Comparison of ENCODE assay signal across 1 cellular context in genomic region chr2:169415233-169415748, GRCh38.
TF ChIP-seq lines count a peak whose summit lies in the region.

No MANE protein-coding gene starts in this region.

TF ChIP-seq in K562, 482 proteins besides CTCF, POLR2A, EP300 and RAD21 (continued from another document and continues in another):
- TF ChIP-seq HMGXB4 (CRISPR knock-in tag; IDR thresholded peaks at IDR 0.05), result no peak
- TF ChIP-seq HOMEZ (CRISPR knock-in tag; IDR thresholded peaks at IDR 0.05), result no peak
- TF ChIP-seq KLF13 (tag; IDR thresholded peaks at IDR 0.05; ENCODE audit: borderline replicate concordance, low read depth), result no peak
- TF ChIP-seq MIER1 (IDR thresholded peaks at IDR 0.05; ENCODE audit: low read depth), result no peak
- TF ChIP-seq ZNF407 (IDR thresholded peaks at IDR 0.05; ENCODE audit: low read depth), result no peak
- no peak for TF ChIP-seq ZNF3 (CRISPR knock-in tag; IDR thresholded peaks at IDR 0.05)
- no peak for TF ChIP-seq BRD4 (IDR thresholded peaks at IDR 0.05)
- TF ChIP-seq RBM25 (IDR thresholded peaks at IDR 0.05; ENCODE audit: low read depth, low read length, severe bottlenecking), result no peak
- TF ChIP-seq TBL1XR1 (IDR thresholded peaks at IDR 0.05; ENCODE audit: low read length in 2 of 2), result peak in 1 of 2 experiments; percentile 65; a peak in 2 of 4 replicates
- TF ChIP-seq MYBL2 (IDR thresholded peaks at IDR 0.05; ENCODE audit: low read depth), result no peak
- TF ChIP-seq MYBL2 (CRISPR knock-in tag; IDR thresholded peaks at IDR 0.05; ENCODE audit: borderline replicate concordance), result no peak
- peak; percentile 94 for TF ChIP-seq BHLHE40 (IDR thresholded peaks at IDR 0.05; ENCODE audit: low read length)
- no peak for TF ChIP-seq ETV5 (CRISPR knock-in tag; IDR thresholded peaks at IDR 0.05; ENCODE audit: low read depth)
- peak; percentile 80 for TF ChIP-seq NCOA1 (IDR thresholded peaks at IDR 0.05; ENCODE audit: low read depth)
- no peak for TF ChIP-seq ZNF696 (CRISPR knock-in tag; conservative IDR thresholded peaks at IDR 0.05)
- no peak for TF ChIP-seq ARID3B (CRISPR knock-in tag; IDR thresholded peaks at IDR 0.05; ENCODE audit: borderline replicate concordance)
- no peak for TF ChIP-seq ZNF445 (CRISPR knock-in tag; IDR thresholded peaks at IDR 0.05; ENCODE audit: low read depth)
- TF ChIP-seq SREBF2 (CRISPR knock-in tag; IDR thresholded peaks at IDR 0.05), result no peak
- peak; percentile 84; the same call in 1 of the 2 replicates for TF ChIP-seq MITF (IDR thresholded peaks at IDR 0.05)
- TF ChIP-seq MLX (CRISPR knock-in tag; conservative IDR thresholded peaks at IDR 0.05), result no peak
- no peak for TF ChIP-seq ZNF444 (CRISPR knock-in tag; IDR thresholded peaks at IDR 0.05)
- no peak for TF ChIP-seq BRD9 (IDR thresholded peaks at IDR 0.05; ENCODE audit: low read depth, partially characterized antibody)
- 0 out of 2 replicates have a peak, but pooled peaks have one; percentile 10 for TF ChIP-seq CREB3 (tag; conservative IDR thresholded peaks at IDR 0.05; ENCODE audit: low read depth)
- TF ChIP-seq FOXA3 (CRISPR knock-in tag; conservative IDR thresholded peaks at IDR 0.05 in 1 of 2, IDR thresholded peaks at IDR 0.05 in 1 of 2), result no peak
- no peak for TF ChIP-seq SRF (CRISPR knock-in tag; IDR thresholded peaks at IDR 0.05)
- TF ChIP-seq AFF4 (CRISPR knock-in tag; IDR thresholded peaks at IDR 0.05), result 0 out of 2 replicates have a peak, but pooled peaks have one; percentile 23
- TF ChIP-seq TFAP4 (CRISPR knock-in tag; IDR thresholded peaks at IDR 0.05; ENCODE audit: borderline replicate concordance), result peak; percentile 65
- peak; percentile 96 for TF ChIP-seq TCF7 (IDR thresholded peaks at IDR 0.05; ENCODE audit: borderline replicate concordance)
- no peak for TF ChIP-seq SNRNP70 (optimal IDR thresholded peaks at IDR 0.05; ENCODE audit: low read depth, low read length)
- TF ChIP-seq E2F4 (CRISPR knock-in tag; IDR thresholded peaks at IDR 0.05; ENCODE audit: low read depth), result no peak
- TF ChIP-seq USF1 (CRISPR knock-in tag; IDR thresholded peaks at IDR 0.05), result peak; percentile 97
- peak; percentile 29; the same call in 1 of the 2 replicates for TF ChIP-seq ZBED1 (IDR thresholded peaks at IDR 0.05)
- TF ChIP-seq CXXC5 (CRISPR knock-in tag; IDR thresholded peaks at IDR 0.05), result peak; percentile 88
- no peak for TF ChIP-seq SRSF9 (IDR thresholded peaks at IDR 0.05; ENCODE audit: borderline replicate concordance, low read depth, low read length)
